ENCODE assay signal across 8 cellular contexts in genomic region chr22:20456064-20456721, GRCh38. TPM values are rescaled to one million over a fixed set of nuclear protein-coding genes. Genes with fewer than 3 reads are reported as not detected.
DNase-seq lines count a peak whose midpoint lies in the region; ATAC-seq and TF ChIP-seq lines count a peak whose summit lies in the region.

No MANE protein-coding gene starts in this region.

- peaks cover 53% of the 10 kb centered on the region for H3K36me3 Mint-ChIP-seq in T-cell

- H3K27me3 Mint-ChIP-seq in T-cell: no peaks in the 10 kb centered on the region

- no peaks in the 10 kb centered on the region for H3K9me3 ChIP-seq in right atrium auricular region

- no peak overlapping the region for H3K4me3 Mint-ChIP-seq in T-cell

- TF ChIP-seq POLR2A in NB4 (IDR thresholded peaks at IDR 0.05; ENCODE audit: extremely low read depth, insufficient read length): no peak

- ATAC-seq in T-cell (replicated peaks in 1 of 4) (peak; percentile 94 to 98 (median 96)), HG03045 (IDR thresholded peaks at IDR 0.05; ENCODE audit: unreplicated experiment) (no peak)

- POLR2A ChIA-PET in T-cell (lab: Charles Lee): no interaction called here

- peak overlapping the region; percentile 62 to 67 for H3K27ac Mint-ChIP-seq in T-cell

- H3K4me1 ChIP-seq in right atrium auricular region: no peaks in the 10 kb centered on the region

- H3K9me3 Mint-ChIP-seq in T-cell: no peaks in the 10 kb centered on the region

- H3K36me3 ChIP-seq in right atrium auricular region: no peaks in the 10 kb centered on the region

- TF ChIP-seq CTCF in NB4 (IDR thresholded peaks at IDR 0.05; ENCODE audit: low read depth, low read length): peak; percentile 89
- peak; percentile 59 to 91 for TF ChIP-seq CTCF in right atrium auricular region (IDR thresholded peaks at IDR 0.05)

- H3K4me1 Mint-ChIP-seq in T-cell: peaks cover 25 to 36% (median 36%) of the 10 kb centered on the region in 3 donors

- no peak overlapping the region for H3K27ac ChIP-seq in right atrium auricular region

- no peaks in the 10 kb centered on the region for H3K27me3 ChIP-seq in right atrium auricular region

- CTCF ChIA-PET in T-cell (lab: Charles Lee): interaction anchor here (0.5 to 2.8 kb wide), 4 partner anchors 7 to 159 kb away, joined by 3 to 10 read pairs (median 8); no protein-coding TSS in a partner anchor

- DNase-seq in NOMO-1 (lab: John Stamatoyannopoulos, UW; ENCODE audit: unreplicated experiment in 2 of 2): peak; percentile 20 to 55
- no peak for DNase-seq in NOMO-1 treated with dmso at 0.1 percent for 144 hours (lab: John Stamatoyannopoulos, UW; ENCODE audit: unreplicated experiment)
- peak; percentile 81 for DNase-seq in NB4 (ENCODE audit: low read depth)
- DNase-seq in T-cell: peak; percentile 54 to 79 (median 70)
- peak; percentile 79 for DNase-seq in amniotic epithelial cell (ENCODE audit: low read depth)
- peak; percentile 81 for DNase-seq in right atrium auricular region (ENCODE audit: low spot score)
- peak; percentile 68 for DNase-seq in renal cortical epithelial cell (ENCODE audit: low read depth)

- H3K4me3 ChIP-seq in NB4 (ENCODE audit: low read depth, low read length) (no peak overlapping the region), right atrium auricular region (no peak overlapping the region)

RNA-seq across cellular contexts. Expression of gene SCARF2, which starts 18.6 kb away (rescaled TPM):
- total RNA-seq in T-cell (1 to 10 TPM; 1.6 to 3.1 (median 2.9) TPM), right atrium auricular region (10 to 100 TPM in 1 of 2 donors, 1 to 10 TPM in 1; 6.5 to 11.0 TPM), renal cortical epithelial cell (3.3 and 9.1 TPM in 2 replicates)

RNA-seq across cellular contexts. Expression of gene KLHL22, which starts 39.4 kb away (rescaled TPM):
- total RNA-seq in T-cell (10 to 100 TPM; 42.0 to 57.8 (median 47.1) TPM), right atrium auricular region (10 to 100 TPM; 16.0 to 21.9 TPM), renal cortical epithelial cell (18.9 and 25.5 TPM in 2 replicates)

RNA-seq across cellular contexts. Expression of gene MED15, which starts 51.2 kb away (rescaled TPM):
- total RNA-seq in T-cell: 100 to 1,000 TPM; 214 to 317 (median 262) TPM
- total RNA-seq in right atrium auricular region: 10 to 100 TPM; 18.8 to 40.6 TPM
- 41.5 and 69.2 TPM in 2 replicates for total RNA-seq in renal cortical epithelial cell
